Comparison of ENCODE assay signal across 16 cellular contexts in genomic region chr1:48450505-48450904, GRCh38. TPM values are rescaled to one million over a fixed set of nuclear protein-coding genes. Genes with fewer than 3 reads are reported as not detected.
DNase-seq lines count a peak whose midpoint lies in the region; ATAC-seq, FAIRE-seq and TF ChIP-seq lines count a peak whose summit lies in the region.
"Had no signal": no experiment of that assay in that cellular context is flagged by ENCODE, and none has a peak within 500 bp of the region (broad histone marks: within the 10 kb centered on the region; RNA-seq: fewer than 3 reads in every experiment).

No MANE protein-coding gene starts in this region.

- H3K9me3 Mint-ChIP-seq in brain, result peaks cover 0 to 2% (median 0%) of the 10 kb centered on the region in 5 experiments
- H3K9me3 Mint-ChIP-seq: activated T-cell treated with anti-CD3 and anti-CD28 coated beads, Interleukin-2, amount 50 U/mL, for 72 hours; stimulated activated naive B cell treated with anti-CD40 and anti-IgM and Interleukin-4, amounts not matched to agents 10 μg/mL and 1 μg/mL and 100 μg/mL, for 72 hours had no signal

- H3K4me3 ChIP-seq in AG09309 (ENCODE audit: control insufficient read depth, low read depth, low read length) (no peak overlapping the region), LNCaP clone FGC (ENCODE audit: low read depth, low read length) (no peak overlapping the region), HepG2 (replicated peaks in 1 of 3; ENCODE audit: insufficient read depth in 1 of 3, low read depth in 2 of 3, low read length in 3 of 3) (no peak overlapping the region)

- no peak overlapping the region for H3K4me2 ChIP-seq in HepG2 (ENCODE audit: low read depth, low read length)

- no peak overlapping the region for H2AFZ ChIP-seq in HepG2 (ENCODE audit: low read length)

- intact Hi-C loops in HepG2 (cut with micrococcal nuclease; ENCODE audit: unreplicated experiment), result no loop called here

- 89% methylated on average over 1 of the region's 1 CpG for WGBS in HepG2 (ENCODE audit: low lambda C conversion rate)

- TF ChIP-seq POLR2A in HepG2 (IDR thresholded peaks at IDR 0.05; ENCODE audit: insufficient read depth in 1 of 2, low read depth in 2 of 2, low read length in 2 of 2), result no peak

- TF ChIP-seq CTCF in AG09309 (IDR thresholded peaks at IDR 0.05; ENCODE audit: control insufficient read depth, insufficient read depth, low read depth, low read length, missing control alignments) (peak; percentile 22), LNCaP clone FGC (IDR thresholded peaks at IDR 0.05; ENCODE audit: control insufficient read depth, extremely low read depth, insufficient read depth) (peak; percentile 62), brain (conservative IDR thresholded peaks at IDR 0.05) (peak; percentile 19 to 26), HepG2 (CRISPR knock-in tag; IDR thresholded peaks at IDR 0.05) (0 out of 2 replicates have a peak, but pooled peaks have one; percentile 28)

- no peaks in the 10 kb centered on the region for H3K36me3 ChIP-seq in HepG2 (replicated peaks in 1 of 2; ENCODE audit: control insufficient read depth in 1 of 2, insufficient read depth in 2 of 2, low read length in 2 of 2)

- no peak overlapping the region for H3K27ac Mint-ChIP-seq in brain
- H3K27ac Mint-ChIP-seq: activated CD4-positive, alpha-beta T cell treated with anti-CD3 and anti-CD28 coated beads for 36 hours; CD4-positive, CD25-positive, alpha-beta regulatory T cell; stimulated activated naive B cell treated with anti-CD40 and anti-IgM and Interleukin-4, amounts not matched to agents 10 μg/mL and 1 μg/mL and 100 μg/mL, for 72 hours had no signal

- no peak for ATAC-seq in HepG2
- ATAC-seq in GM21529 (IDR thresholded peaks at IDR 0.05; ENCODE audit: unreplicated experiment), result no peak
- ATAC-seq in HG03095 (IDR thresholded peaks at IDR 0.05; ENCODE audit: unreplicated experiment), result no peak
- ATAC-seq: activated CD4-positive, alpha-beta T cell treated with anti-CD3 and anti-CD28 coated beads for 36 hours; activated T-cell treated with anti-CD3 and anti-CD28 coated beads, Interleukin-2, amount 50 U/mL, for 72 hours; stimulated activated naive B cell treated with anti-CD40 and anti-IgM and Interleukin-4, amounts not matched to agents 10 μg/mL and 1 μg/mL and 100 μg/mL, for 72 hours had no signal

- H3K4me3 Mint-ChIP-seq in brain, result no peak overlapping the region
- H3K4me3 Mint-ChIP-seq: activated CD4-positive, alpha-beta T cell treated with anti-CD3 and anti-CD28 coated beads for 36 hours; activated T-cell treated with anti-CD3 and anti-CD28 coated beads, Interleukin-2, amount 50 U/mL, for 72 hours; CD4-positive, CD25-positive, alpha-beta regulatory T cell; stimulated activated naive B cell treated with anti-CD40 and anti-IgM and Interleukin-4, amounts not matched to agents 10 μg/mL and 1 μg/mL and 100 μg/mL, for 72 hours had no signal

- H3K36me3 Mint-ChIP-seq in brain, result peaks cover 30% of the 10 kb centered on the region
- H3K36me3 Mint-ChIP-seq: CD4-positive, CD25-positive, alpha-beta regulatory T cell; stimulated activated naive B cell treated with anti-CD40 and anti-IgM and Interleukin-4, amounts not matched to agents 10 μg/mL and 1 μg/mL and 100 μg/mL, for 72 hours had no signal

- H3K4me1 Mint-ChIP-seq in brain, result no peaks in the 10 kb centered on the region
- H3K4me1 Mint-ChIP-seq: activated CD4-positive, alpha-beta T cell treated with anti-CD3 and anti-CD28 coated beads for 36 hours; stimulated activated naive B cell treated with anti-CD40 and anti-IgM and Interleukin-4, amounts not matched to agents 10 μg/mL and 1 μg/mL and 100 μg/mL, for 72 hours had no signal

- no peaks in the 10 kb centered on the region for H3K4me1 ChIP-seq in HepG2 (ENCODE audit: insufficient read depth, low read length)

- no peak for TF ChIP-seq RAD21 in HepG2 (CRISPR knock-in tag; IDR thresholded peaks at IDR 0.05)

- in situ Hi-C loops in HepG2 (cut with HindIII; ENCODE audit: extremely low pct_ligation_motif_present, low pct_unique_long_range_greater_than_20kb), result no loop called here

- no peaks in the 10 kb centered on the region for H3K79me2 ChIP-seq in HepG2 (ENCODE audit: insufficient read depth, low read length)

- no peak overlapping the region for H3K27ac ChIP-seq in HepG2 (ENCODE audit: extremely low read length, insufficient read depth, low read length)

- no peak for TF ChIP-seq EP300 in HepG2 (IDR thresholded peaks at IDR 0.05; ENCODE audit: low read depth in 2 of 2, low read length in 2 of 2)
- no peak for TF ChIP-seq EP300 in HepG2 (CRISPR knock-in tag; IDR thresholded peaks at IDR 0.05; ENCODE audit: borderline replicate concordance)

- no TSS peak for BruUV-seq in HepG2 (replicated peaks; lab: Mats Ljungman, UMichigan)

- DNase-seq in AG09309 (ENCODE audit: low read depth) (no peak), LNCaP clone FGC (ENCODE audit: low read depth) (peak; percentile 46), HepG2 (ENCODE audit: low spot score) (no peak), NCI-H82 (lab: John Stamatoyannopoulos, UW) (no peak), amniotic stem cell (lab: John Stamatoyannopoulos, UW) (no peak)
- DNase-seq: activated CD4-positive, alpha-beta T cell treated with anti-CD3 and anti-CD28 coated beads for 36 hours; activated T-cell treated with anti-CD3 and anti-CD28 coated beads, Interleukin-2, amount 50 U/mL, for 72 hours; CD4-positive, CD25-positive, alpha-beta regulatory T cell; GDM1; NK-92 treated with Interleukin-12 subunit alpha and Interleukin-12 subunit beta, amount 100 ng/mL, for 24 hours; stimulated activated CD4-positive, alpha-beta T cell treated with anti-CD3 and anti-CD28 coated beads, Interleukin-4, amount 100 ng/mL, for 1 hour; stimulated activated naive B cell treated with anti-CD40 and anti-IgM and Interleukin-4, amounts not matched to agents 10 μg/mL and 1 μg/mL and 100 μg/mL, for 72 hours had no signal

- CTCF ChIA-PET in HepG2 (lab: Yijun Ruan, JAX; ENCODE audit: low intra/inter-chr PET ratio, low total read pairs), result no interaction called here

- no peak overlapping the region for H3K9ac ChIP-seq in HepG2 (ENCODE audit: insufficient read depth, low read depth, low read length)

- no peaks in the 10 kb centered on the region for H4K20me1 ChIP-seq in HepG2 (ENCODE audit: insufficient read depth, low read length)

- POLR2A ChIA-PET in HepG2 (lab: Yijun Ruan, JAX), result no interaction called here

- H3K27me3 Mint-ChIP-seq in brain, result no peaks in the 10 kb centered on the region
- H3K27me3 Mint-ChIP-seq: activated CD4-positive, alpha-beta T cell treated with anti-CD3 and anti-CD28 coated beads for 36 hours; stimulated activated naive B cell treated with anti-CD40 and anti-IgM and Interleukin-4, amounts not matched to agents 10 μg/mL and 1 μg/mL and 100 μg/mL, for 72 hours had no signal

- no peaks in the 10 kb centered on the region for H3K27me3 ChIP-seq in HepG2 (ENCODE audit: control insufficient read depth in 1 of 2, insufficient read depth in 2 of 2, low read length in 2 of 2)

- FAIRE-seq in HepG2 (lab: Jason Lieb, UNC), result no peak
- FAIRE-seq: GM18507 had no signal

- no peaks in the 10 kb centered on the region for H3K9me3 ChIP-seq in HepG2 (ENCODE audit: low read length)

TF ChIP-seq in HepG2, 621 proteins besides CTCF, POLR2A, EP300 and RAD21 (continues in another document):
- TF ChIP-seq ZNF816 (CRISPR knock-in tag; IDR thresholded peaks at IDR 0.05; ENCODE audit: borderline replicate concordance), result no peak
- no peak for TF ChIP-seq ZNF549 (CRISPR knock-in tag; IDR thresholded peaks at IDR 0.05)
- no peak for TF ChIP-seq ARID2 (CRISPR knock-in tag; IDR thresholded peaks at IDR 0.05; ENCODE audit: borderline replicate concordance)

RNA-seq across cellular contexts. Expression of gene SPATA6, which starts 21.5 kb away (rescaled TPM):
- 7.4 TPM for polyA plus RNA-seq in brain (ENCODE audit: insufficient read depth, low read depth, low replicate concordance)
- total RNA-seq in HepG2 (2016; rRNA removed; fragmentation: Illumina TruSeq; extraction: Trizol), result 1.8 and 3.3 TPM in 2 replicates
- 9.1 and 15.2 TPM in 2 replicates for total RNA-seq in HepG2 (2016; cell fraction: cytosol; rRNA removed; fragmentation: Illumina TruSeq; extraction: Trizol; ENCODE audit: low read depth)
- 2.6 TPM in 2 replicates for total RNA-seq in HepG2 (2016; cell fraction: insoluble cytoplasmic fraction; rRNA removed; fragmentation: Illumina TruSeq; extraction: Trizol)
- 4.8 and 5.7 TPM in 2 replicates for total RNA-seq in HepG2 (2016; cell fraction: membrane; rRNA removed; fragmentation: Illumina TruSeq; extraction: Trizol)
- 4.5 and 7.0 TPM in 2 replicates for total RNA-seq in HepG2 (2016; cell fraction: nucleus; rRNA removed; fragmentation: Illumina TruSeq; extraction: Trizol)
- 0.55 and 0.81 TPM in 2 replicates for polyA plus RNA-seq in HepG2 (2011; rRNA removed)
- 0.75 and 0.76 TPM in 2 replicates for polyA plus RNA-seq in HepG2 (2011; cell fraction: cytosol; rRNA removed)
- 1.4 and 2.2 TPM in 2 replicates for polyA plus RNA-seq in HepG2 (2011; cell fraction: nucleus; rRNA removed)
- 1.3 and 1.6 TPM in 2 replicates for polyA plus RNA-seq in HepG2 (2012)
- 2.6 and 3.4 TPM in 2 replicates for polyA plus RNA-seq in HepG2 (2016; cell fraction: cytosol; fragmentation: Illumina TruSeq; extraction: Trizol; ENCODE audit: low read depth)
- 2.1 and 4.0 TPM in 2 replicates for polyA plus RNA-seq in HepG2 (2016; cell fraction: insoluble cytoplasmic fraction; fragmentation: Illumina TruSeq; extraction: Trizol; ENCODE audit: low read depth)
- 2.9 and 3.6 TPM in 2 replicates for polyA plus RNA-seq in HepG2 (2016; cell fraction: membrane; fragmentation: Illumina TruSeq; extraction: Trizol; ENCODE audit: low read depth)
- 3.0 and 3.4 TPM in 2 replicates for polyA plus RNA-seq in HepG2 (2016; cell fraction: nucleus; fragmentation: Illumina TruSeq; extraction: Trizol; ENCODE audit: insufficient read depth, low read depth)
- 0.42 and 2.6 TPM in 2 replicates for polyA minus RNA-seq in HepG2 (2011; rRNA and poly(A)+ RNA removed; ENCODE audit: low replicate concordance)
- 1.8 and 2.3 TPM in 2 replicates for polyA minus RNA-seq in HepG2 (2011; cell fraction: cytosol; rRNA and poly(A)+ RNA removed)
- 9.0 and 10.2 TPM in 2 replicates for polyA minus RNA-seq in HepG2 (2011; cell fraction: nucleus; rRNA and poly(A)+ RNA removed)
